In genomic region chr12:111673503-111673902, GRCh38 we compare ENCODE assay signal across 9 cellular contexts. TPM values are rescaled to one million over a fixed set of nuclear protein-coding genes. Genes with fewer than 3 reads are reported as not detected.
A peak's percentile ranks its signal among the peaks of the same experiment; 100 is the strongest.
DNase-seq lines count a peak whose midpoint lies in the region; ATAC-seq and TF ChIP-seq lines count a peak whose summit lies in the region.
"Had no signal": no experiment of that assay in that cellular context is flagged by ENCODE, and none has a peak within 500 bp of the region (broad histone marks: within the 10 kb centered on the region; RNA-seq: fewer than 3 reads in every experiment).

No MANE protein-coding gene starts in this region.

- in situ Hi-C loops in GM23248 (cut with MboI), result no loop called here

- H3K79me2 ChIP-seq in GM23248 (ENCODE audit: insufficient read depth), result peaks cover 18% of the 10 kb centered on the region

- no peak overlapping the region for H3K4me2 ChIP-seq in GM23248 (ENCODE audit: unreplicated experiment)

- no peaks in the 10 kb centered on the region for H4K20me1 ChIP-seq in GM23248 (ENCODE audit: insufficient read depth)

- H3K36me3 ChIP-seq in GM23248 (ENCODE audit: low read depth), result peaks cover 47% of the 10 kb centered on the region

- DNase-seq in AG08396 (ENCODE audit: low spot score), result peak; percentile 33
- peak; percentile 56 for DNase-seq in GM23248
- peak; percentile 14 for DNase-seq in hepatic stellate cell (ENCODE audit: low spot score)
- DNase-seq in mesenteric fat pad (ENCODE audit: low spot score), result no peak
- no peak for DNase-seq in NCI-H1105 treated with DMSO at 0.1 percent for 48 hours (lab: John Stamatoyannopoulos, UW)
- DNase-seq in T1000 (lab: John Stamatoyannopoulos, UW), result no peak
- DNase-seq: activated naive CD4-positive, alpha-beta T cell treated with anti-CD3 and anti-CD28 coated beads, Interleukin-2, amount 50 U/mL, for 16 hours had no signal

- no peak overlapping the region for H3K27ac ChIP-seq in GM23248

- H3K4me1 ChIP-seq in GM23248 (ENCODE audit: insufficient read depth), result no peaks in the 10 kb centered on the region

- H3K9me2 ChIP-seq in GM23248 (ENCODE audit: insufficient read depth), result no peaks in the 10 kb centered on the region

- TF ChIP-seq CTCF in WI38 (IDR thresholded peaks at IDR 0.05; ENCODE audit: low read depth, low read length), result peak; percentile 47

- 61 to 64% methylated on average over 3 of the region's 3 CpGs for WGBS in GM23248 (ENCODE audit: low coverage in 1 of 2, low lambda C conversion rate in 2 of 2, missing lambda C conversion rate in 2 of 2), 2 experiments

- no peaks in the 10 kb centered on the region for H3F3A ChIP-seq in GM23248 (ENCODE audit: insufficient read depth)

- no peak for ATAC-seq in HG03159 (IDR thresholded peaks at IDR 0.05; ENCODE audit: unreplicated experiment)

- H3K4me3 ChIP-seq in GM23248 (no peak overlapping the region), WI38 (ENCODE audit: low read depth, low read length) (no peak overlapping the region)

- no peak overlapping the region for H3K9ac ChIP-seq in GM23248

- no peaks in the 10 kb centered on the region for H3K9me3 ChIP-seq in GM23248 (ENCODE audit: low read depth)

- no peaks in the 10 kb centered on the region for H3K27me3 ChIP-seq in GM23248 (replicated peaks; ENCODE audit: insufficient read depth)

- H2AFZ ChIP-seq in GM23248, result no peak overlapping the region

RNA-seq across cellular contexts. Expression of gene BRAP, which starts 12.3 kb away (rescaled TPM):
- 13.7 and 14.7 TPM in 2 replicates for total RNA-seq in GM23248 (2014; rRNA removed; shearing (Covaris generic))
- polyA plus RNA-seq in GM23248 (2016; fragmentation: Nextera tagmentation; extraction: Ambion mirVana), result 17.0 and 18.7 TPM in 2 replicates
- total RNA-seq in mesenteric fat pad, result 16.9 TPM

RNA-seq across cellular contexts. Expression of gene ACAD10, which starts 12.3 kb away (rescaled TPM):
- total RNA-seq in GM23248 (2014; rRNA removed; shearing (Covaris generic)), result 10.0 and 12.0 TPM in 2 replicates
- 7.4 and 7.6 TPM in 2 replicates for polyA plus RNA-seq in GM23248 (2016; fragmentation: Nextera tagmentation; extraction: Ambion mirVana)
- 15.6 TPM for total RNA-seq in mesenteric fat pad

Comparison
In these comparisons a context has a peak if more than half of its experiments do, and no peak if none do; other contexts are left out.
1. DNase-seq: peak in AG08396 (single experiment), GM23248 (single experiment) and hepatic stellate cell (single experiment); none in mesenteric fat pad (single experiment), NCI-H1105 treated with DMSO at 0.1 percent for 48 hours (single experiment) and T1000 (single experiment).